ENCODE assay signal across 11 cellular contexts in the genomic region with DNA sequence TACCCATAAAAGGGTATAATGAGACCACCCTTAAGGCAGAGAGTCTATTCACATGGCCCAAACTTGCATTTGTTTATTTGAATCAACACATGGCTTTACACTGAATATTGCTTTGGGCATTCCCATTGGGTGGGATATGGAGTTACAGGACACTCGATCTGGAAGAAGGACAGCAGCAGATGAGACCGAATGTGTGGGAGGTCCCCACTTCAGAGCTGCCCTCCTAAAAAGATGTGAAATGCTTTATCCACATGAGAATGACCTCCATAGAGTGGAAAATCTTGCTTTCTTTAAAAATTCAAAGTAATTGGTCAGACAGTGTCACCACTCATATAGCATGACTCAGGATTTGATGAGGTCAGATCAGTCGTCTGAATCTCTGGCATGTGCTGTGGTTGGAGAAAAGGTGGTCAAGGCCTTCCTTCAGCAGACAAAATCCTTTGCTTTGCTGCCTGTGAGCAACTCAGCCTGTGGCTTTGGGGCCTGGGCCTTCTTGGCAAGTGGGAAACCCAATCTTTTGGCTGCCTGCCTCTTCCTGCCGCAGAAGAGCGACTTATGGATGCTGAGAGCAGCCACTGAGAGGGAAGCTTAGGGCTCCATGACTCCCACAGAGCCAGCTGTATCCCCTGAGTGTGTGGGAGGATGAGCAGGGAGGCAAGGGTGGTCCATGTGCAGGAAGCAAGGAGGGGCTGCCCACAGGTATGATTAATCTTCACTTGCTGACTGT. TPM values are rescaled to one million over a fixed set of nuclear protein-coding genes. Genes with fewer than 3 reads are reported as not detected.
DNase-seq lines count a peak whose midpoint lies in the region; FAIRE-seq and TF ChIP-seq lines count a peak whose summit lies in the region.
"Had no signal": no experiment of that assay in that cellular context is flagged by ENCODE, and none has a peak within 500 bp of the region (broad histone marks: within the 10 kb centered on the region; RNA-seq: fewer than 3 reads in every experiment).

No MANE protein-coding gene starts in this region.

- H3K36me3 Mint-ChIP-seq in activated CD4-positive, alpha-beta T cell treated with anti-CD3 and anti-CD28 coated beads, Interleukin-2, amount 10 ng/mL, durations not matched to agents 7 days and 5 days (ENCODE audit: low read depth), result no peaks in the 10 kb centered on the region

- no peaks in the 10 kb centered on the region for H3K9me3 Mint-ChIP-seq in activated CD4-positive, alpha-beta T cell treated with anti-CD3 and anti-CD28 coated beads, Interleukin-2, amount 10 ng/mL, durations not matched to agents 7 days and 5 days

- TF ChIP-seq CTCF in right atrium auricular region (IDR thresholded peaks at IDR 0.05), result no peak

- no peaks in the 10 kb centered on the region for H3K27me3 ChIP-seq in right atrium auricular region
- H3K27me3 ChIP-seq in HAP-1 (ENCODE audit: low read depth), result no peaks in the 10 kb centered on the region
- H3K27me3 ChIP-seq: upper lobe of left lung had no signal

- H3K4me1 ChIP-seq in right atrium auricular region, result no peaks in the 10 kb centered on the region
- H3K4me1 ChIP-seq in HAP-1, result no peaks in the 10 kb centered on the region
- H3K4me1 ChIP-seq: psoas muscle, upper lobe of left lung had no signal

- CTCF ChIA-PET in activated CD4-positive, alpha-beta T cell treated with anti-CD3 and anti-CD28 coated beads, Interleukin-2, amount 10 ng/mL, durations not matched to agents 7 days and 5 days (lab: Charles Lee), result interaction anchor here (1.7 kb wide), 1 partner anchor 30 kb away, joined by 4 read pairs; no protein-coding TSS in a partner anchor

- POLR2A ChIA-PET in activated CD4-positive, alpha-beta T cell treated with anti-CD3 and anti-CD28 coated beads, Interleukin-2, amount 10 ng/mL, durations not matched to agents 7 days and 5 days (lab: Charles Lee), result no interaction called here

- FAIRE-seq in urothelium cell line (lab: Jason Lieb, UNC), result peak; percentile 89

- H3K9me3 ChIP-seq in right atrium auricular region, result peaks cover 0 to 8% of the 10 kb centered on the region in 2 donors
- H3K9me3 ChIP-seq in HAP-1, result no peaks in the 10 kb centered on the region
- H3K9me3 ChIP-seq: psoas muscle, upper lobe of left lung had no signal

- no peaks in the 10 kb centered on the region for H3K27me3 Mint-ChIP-seq in activated CD4-positive, alpha-beta T cell treated with anti-CD3 and anti-CD28 coated beads, Interleukin-2, amount 10 ng/mL, durations not matched to agents 7 days and 5 days

- H3K36me3 ChIP-seq in right atrium auricular region (no peaks in the 10 kb centered on the region), HAP-1 (replicated peaks) (no peaks in the 10 kb centered on the region)
- H3K36me3 ChIP-seq: upper lobe of left lung had no signal

- peak; percentile 4 to 16 for DNase-seq in activated CD4-positive, alpha-beta T cell treated with anti-CD3 and anti-CD28 coated beads, Interleukin-2, amount 50 U/mL, for 48 hours
- no peak for DNase-seq in activated CD4-positive, alpha-beta T cell treated with anti-CD3 and anti-CD28 coated beads, Interleukin-2, amount 10 ng/mL, durations not matched to agents 7 days and 5 days
- DNase-seq in amniotic stem cell (lab: John Stamatoyannopoulos, UW) (peak; percentile 33), right atrium auricular region (ENCODE audit: low spot score) (no peak), urothelium cell line (ENCODE audit: low spot score) (peak; percentile 82), HAP-1 (ENCODE audit: low spot score in 2 of 2) (no peak), NCI-H524 treated with DMSO at 0.1 percent for 48 hours (lab: John Stamatoyannopoulos, UW) (no peak), globus pallidus (ENCODE audit: low spot score) (no peak)
- DNase-seq: NCI-H2107, upper lobe of left lung had no signal

- H3K4me3 Mint-ChIP-seq in activated CD4-positive, alpha-beta T cell treated with anti-CD3 and anti-CD28 coated beads, Interleukin-2, amount 10 ng/mL, durations not matched to agents 7 days and 5 days, result no peak overlapping the region

- in situ Hi-C loops in HAP-1 (cut with MboI; ENCODE audit: low sequenced_read_pairs), result no loop called here

- H3K27ac ChIP-seq in right atrium auricular region, result peak overlapping the region; percentile 19 to 57
- H3K27ac ChIP-seq: psoas muscle had no signal

- no peak overlapping the region for H3K4me3 ChIP-seq in right atrium auricular region
- no peak overlapping the region for H3K4me3 ChIP-seq in HAP-1
- H3K4me3 ChIP-seq: psoas muscle, upper lobe of left lung had no signal

- no peak overlapping the region for H3K27ac Mint-ChIP-seq in activated CD4-positive, alpha-beta T cell treated with anti-CD3 and anti-CD28 coated beads, Interleukin-2, amount 10 ng/mL, durations not matched to agents 7 days and 5 days

- no peaks in the 10 kb centered on the region for H3K4me1 Mint-ChIP-seq in activated CD4-positive, alpha-beta T cell treated with anti-CD3 and anti-CD28 coated beads, Interleukin-2, amount 10 ng/mL, durations not matched to agents 7 days and 5 days

RNA-seq across cellular contexts. Expression of a gene that starts 39.3 kb away (rescaled TPM):
- total RNA-seq in activated CD4-positive, alpha-beta T cell treated with anti-CD3 and anti-CD28 coated beads, Interleukin-2, amount 10 ng/mL, durations not matched to agents 7 days and 5 days, result 100 to 1,000 TPM; 239 to 242 TPM
- total RNA-seq in right atrium auricular region, result 10 to 100 TPM in 1 of 2 donors, 1 to 10 TPM in 1; 3.9 to 12.1 TPM

Comparison
In these comparisons a context has a peak if more than half of its experiments do, and no peak if none do; other contexts are left out.
1. DNase-seq: peak in activated CD4-positive, alpha-beta T cell treated with anti-CD3 and anti-CD28 coated beads, Interleukin-2, amount 50 U/mL, for 48 hours (2 of 2), amniotic stem cell (single experiment) and urothelium cell line (single experiment); none in activated CD4-positive, alpha-beta T cell treated with anti-CD3 and anti-CD28 coated beads, Interleukin-2, amount 10 ng/mL, durations not matched to agents 7 days and 5 days (single experiment), right atrium auricular region (single experiment), HAP-1 (0 of 2), NCI-H524 treated with DMSO at 0.1 percent for 48 hours (single experiment) and globus pallidus (single experiment).
2. RNA of a gene that starts 39.3 kb away (total RNA-seq): 239 to 242 TPM in activated CD4-positive, alpha-beta T cell treated with anti-CD3 and anti-CD28 coated beads, Interleukin-2, amount 10 ng/mL, durations not matched to agents 7 days and 5 days; 3.9 to 12.1 TPM in right atrium auricular region; every median in the first group is over 10 times any median in the second.